23 cellular contexts compared by ENCODE assay signal in the genomic region with DNA sequence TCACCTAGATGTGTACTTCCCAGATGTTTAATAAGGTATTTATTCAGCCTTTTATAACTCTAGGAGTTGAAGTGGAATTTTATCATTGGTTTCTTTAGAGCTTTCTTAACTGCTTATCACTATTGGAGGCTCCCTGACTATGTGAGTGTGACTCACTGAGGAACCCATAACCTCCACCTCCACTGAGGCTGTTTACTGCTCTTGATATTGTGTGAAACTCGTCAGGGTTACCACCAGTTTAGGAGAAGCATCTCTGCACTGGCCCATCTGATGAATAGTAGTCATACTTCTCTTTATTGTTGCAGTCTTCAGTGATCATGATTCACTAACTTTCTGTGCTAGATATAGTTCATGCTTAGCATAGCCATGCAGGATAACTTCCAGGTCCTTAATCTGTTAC.
DNase-seq lines count a peak whose midpoint lies in the region; ATAC-seq and TF ChIP-seq lines count a peak whose summit lies in the region.
"Had no signal": no experiment of that assay in that cellular context is flagged by ENCODE, and none has a peak within 500 bp of the region (broad histone marks: within the 10 kb centered on the region; RNA-seq: fewer than 3 reads in every experiment).

No MANE protein-coding gene starts in this region.

- H3K27me3 Mint-ChIP-seq in activated T-helper 2 cell treated with anti-CD3 and anti-CD28 coated beads, Interferon-gamma antibody, Interleukin-2, Interleukin-4, amounts not matched to agents 10 μg/mL and 5 μg/mL and 100 μg/mL, durations not matched to agents 14 hours and 24 hours and 36 hours (ENCODE audit: low read depth): no peaks in the 10 kb centered on the region
- H3K27me3 Mint-ChIP-seq: CD8-positive, alpha-beta memory T cell; natural killer cell treated with Interleukin-12 subunit alpha and Interleukin-12 subunit beta and Interleukin-15 and Interleukin-18, amount 100 ng/mL, for 72 hours; stimulated activated naive B cell treated with anti-CD40 and anti-IgM and Interleukin-4, amounts not matched to agents 10 μg/mL and 1 μg/mL and 100 μg/mL, for 72 hours had no signal

- no peaks in the 10 kb centered on the region for H3K9me3 Mint-ChIP-seq in activated T-helper 2 cell treated with anti-CD3 and anti-CD28 coated beads, Interferon-gamma antibody, Interleukin-2, Interleukin-4, amounts not matched to agents 10 μg/mL and 5 μg/mL and 100 μg/mL, durations not matched to agents 14 hours and 24 hours and 36 hours
- H3K9me3 Mint-ChIP-seq: CD8-positive, alpha-beta memory T cell; natural killer cell treated with Interleukin-12 subunit alpha and Interleukin-12 subunit beta and Interleukin-15 and Interleukin-18, amount 100 ng/mL, for 72 hours; stimulated activated naive B cell treated with anti-CD40 and anti-IgM and Interleukin-4, amounts not matched to agents 10 μg/mL and 1 μg/mL and 100 μg/mL, for 72 hours had no signal

- peak overlapping the region; percentile 2 for H3K27ac Mint-ChIP-seq in activated T-helper 2 cell treated with anti-CD3 and anti-CD28 coated beads, Interferon-gamma antibody, Interleukin-2, Interleukin-4, amounts not matched to agents 10 μg/mL and 5 μg/mL and 100 μg/mL, durations not matched to agents 14 hours and 24 hours and 36 hours
- H3K27ac Mint-ChIP-seq: natural killer cell treated with Interleukin-12 subunit alpha and Interleukin-12 subunit beta and Interleukin-15 and Interleukin-18, amount 100 ng/mL, for 72 hours; stimulated activated naive B cell treated with anti-CD40 and anti-IgM and Interleukin-4, amounts not matched to agents 10 μg/mL and 1 μg/mL and 100 μg/mL, for 72 hours had no signal

- H3K4me3 Mint-ChIP-seq in activated T-helper 2 cell treated with anti-CD3 and anti-CD28 coated beads, Interferon-gamma antibody, Interleukin-2, Interleukin-4, amounts not matched to agents 10 μg/mL and 5 μg/mL and 100 μg/mL, durations not matched to agents 14 hours and 24 hours and 36 hours (ENCODE audit: low read depth): no peak overlapping the region
- H3K4me3 Mint-ChIP-seq: CD8-positive, alpha-beta memory T cell; natural killer cell treated with Interleukin-12 subunit alpha and Interleukin-12 subunit beta and Interleukin-15 and Interleukin-18, amount 100 ng/mL, for 72 hours; stimulated activated naive B cell treated with anti-CD40 and anti-IgM and Interleukin-4, amounts not matched to agents 10 μg/mL and 1 μg/mL and 100 μg/mL, for 72 hours had no signal

- no peaks in the 10 kb centered on the region for H3K27me3 ChIP-seq in foreskin keratinocyte
- H3K27me3 ChIP-seq: sigmoid colon, SJCRH30, thyroid gland had no signal

- H3K36me3 Mint-ChIP-seq in activated T-helper 2 cell treated with anti-CD3 and anti-CD28 coated beads, Interferon-gamma antibody, Interleukin-2, Interleukin-4, amounts not matched to agents 10 μg/mL and 5 μg/mL and 100 μg/mL, durations not matched to agents 14 hours and 24 hours and 36 hours (ENCODE audit: low read depth): peaks cover 51% of the 10 kb centered on the region

- H3K4me1 Mint-ChIP-seq in activated T-helper 2 cell treated with anti-CD3 and anti-CD28 coated beads, Interferon-gamma antibody, Interleukin-2, Interleukin-4, amounts not matched to agents 10 μg/mL and 5 μg/mL and 100 μg/mL, durations not matched to agents 14 hours and 24 hours and 36 hours (ENCODE audit: low read depth): peaks cover 43% of the 10 kb centered on the region

- no peak for TF ChIP-seq CTCF in foreskin keratinocyte (conservative IDR thresholded peaks at IDR 0.05)

- no peak overlapping the region for H3K27ac ChIP-seq in foreskin keratinocyte
- H3K27ac ChIP-seq: PC-9, sigmoid colon, SJCRH30, thyroid gland, VCaP had no signal

- peak; percentile 32 for ATAC-seq in foreskin keratinocyte
- no peak for ATAC-seq in Right ventricle myocardium superior (ENCODE audit: poor library complexity)
- ATAC-seq: left cardiac atrium; stimulated activated naive B cell treated with anti-CD40 and anti-IgM and Interleukin-4, amounts not matched to agents 10 μg/mL and 1 μg/mL and 100 μg/mL, for 72 hours had no signal

- intact Hi-C loops in activated T-helper 2 cell treated with anti-CD3 and anti-CD28 coated beads, Interferon-gamma antibody, Interleukin-2, Interleukin-4, amounts not matched to agents 10 μg/mL and 5 μg/mL and 100 μg/mL, durations not matched to agents 14 hours and 24 hours and 36 hours (cut with micrococcal nuclease): loop anchor here (5.0 to 10.0 kb wide), 2 partner anchors 130 to 473 kb away; a partner anchor contains a TSS
- intact Hi-C loops in Right ventricle myocardium superior (cut with DNase I): no loop called here

- H3K4me1 ChIP-seq in foreskin keratinocyte: peaks cover 17% of the 10 kb centered on the region
- H3K4me1 ChIP-seq: SJCRH30 had no signal

- DNase-seq in AG08396 (ENCODE audit: low spot score) (peak; percentile 7), EH (ENCODE audit: low read depth) (peak; percentile 46), foreskin keratinocyte (peak in 1 of 2 donors; percentile 7), hepatic stellate cell (ENCODE audit: low spot score) (no peak), foreskin melanocyte (no peak), Right ventricle myocardium superior (no peak)
- DNase-seq in activated T-helper 2 cell treated with anti-CD3 and anti-CD28 coated beads, Interferon-gamma antibody, Interleukin-2, Interleukin-4, amounts not matched to agents 10 μg/mL and 5 μg/mL and 100 μg/mL, durations not matched to agents 14 hours and 24 hours and 36 hours (ENCODE audit: low spot score): no peak
- DNase-seq: activated CD8-positive, alpha-beta memory T cell treated with anti-CD3 and anti-CD28 coated beads for 24 hours; activated gamma-delta T cell; CD8-positive, alpha-beta memory T cell; cerebellar nuclear complex; HCEC 1CT; KBM-7; left cardiac atrium; NCI-H1694 treated with DMSO at 0.1 percent for 48 hours; NCI-H345; PC-9; sigmoid colon; SJCRH30; stimulated activated naive B cell treated with anti-CD40 and anti-IgM and Interleukin-4, amounts not matched to agents 10 μg/mL and 1 μg/mL and 100 μg/mL, for 72 hours; thyroid gland had no signal

Comparison
In these comparisons a context has a peak if more than half of its experiments do, and no peak if none do; other contexts are left out.
1. DNase-seq: peak in AG08396 (single experiment) and EH (single experiment); none in activated T-helper 2 cell treated with anti-CD3 and anti-CD28 coated beads, Interferon-gamma antibody, Interleukin-2, Interleukin-4, amounts not matched to agents 10 μg/mL and 5 μg/mL and 100 μg/mL, durations not matched to agents 14 hours and 24 hours and 36 hours (single experiment), hepatic stellate cell (single experiment), foreskin melanocyte (single experiment) and Right ventricle myocardium superior (single experiment).